ENCODE assay signal across 16 cellular contexts in the genomic region with DNA sequence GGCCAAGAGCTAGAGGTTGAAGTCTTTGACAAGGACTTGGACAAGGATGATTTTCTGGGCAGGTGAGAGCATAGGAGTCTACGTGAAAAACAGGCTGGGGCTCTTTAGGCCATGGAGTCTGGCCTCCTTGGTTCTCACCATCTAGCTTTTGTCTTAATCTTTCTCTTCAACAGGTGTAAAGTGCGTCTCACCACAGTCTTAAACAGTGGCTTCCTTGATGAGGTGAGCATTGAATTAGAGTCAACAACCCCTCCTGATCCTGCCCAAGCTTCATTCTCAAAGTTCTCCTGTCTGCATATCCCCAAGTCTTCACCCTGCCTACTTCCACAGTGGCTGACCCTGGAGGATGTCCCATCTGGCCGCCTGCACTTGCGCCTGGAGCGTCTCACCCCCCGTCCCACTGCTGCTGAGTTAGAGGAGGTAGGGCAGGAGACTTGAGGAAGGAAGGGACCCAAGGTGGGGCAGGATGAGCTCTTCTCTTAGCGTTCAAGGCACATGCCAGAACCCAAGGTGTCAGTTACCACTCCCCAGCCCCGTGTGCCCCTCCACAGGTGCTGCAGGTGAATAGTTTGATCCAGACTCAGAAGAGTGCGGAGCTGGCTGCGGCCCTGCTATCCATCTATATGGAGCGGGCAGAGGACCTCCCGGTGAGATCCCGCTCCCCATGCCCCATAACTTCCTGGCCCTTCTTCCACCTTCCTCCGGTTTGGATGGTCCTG. TPM values are rescaled to one million over a fixed set of nuclear protein-coding genes. Genes with fewer than 3 reads are reported as not detected.
DNase-seq lines count a peak whose midpoint lies in the region; ATAC-seq and TF ChIP-seq lines count a peak whose summit lies in the region.
"Had no signal": no experiment of that assay in that cellular context is flagged by ENCODE, and none has a peak within 500 bp of the region (broad histone marks: within the 10 kb centered on the region; RNA-seq: fewer than 3 reads in every experiment).

No MANE protein-coding gene starts in this region.

- DNase-seq in A673 (ENCODE audit: low spot score) (no peak), GM10266 (ENCODE audit: extremely low spot score) (no peak), NCI-H2171 (lab: John Stamatoyannopoulos, UW) (no peak), spleen (no peak)
- no peak for DNase-seq in CD8-positive, alpha-beta T cell
- no peak for DNase-seq in activated naive CD8-positive, alpha-beta T cell treated with anti-CD3 and anti-CD28 coated beads for 36 hours
- DNase-seq: activated naive CD4-positive, alpha-beta T cell treated with Interleukin-2 at 50 U/mL for 16 hours; BE2C; effector CD4-positive, alpha-beta T cell; left lung; NCI-H1417 treated with DMSO at 0.1 percent for 48 hours; NCI-H345; SHP77; stimulated activated CD4-positive, alpha-beta T cell treated with anti-CD3 and anti-CD28 coated beads, Interleukin-12 subunit alpha, Interleukin-12 subunit beta, amount 100 ng/mL, for 4 hours had no signal

- whole genome bisulfite sequencing in spleen, 5 donors = 89 to 91% (median 91%) methylated on average over 13 to 14 of the region's 14 CpGs

- no peak for TF ChIP-seq CTCF in A673 (conservative IDR thresholded peaks at IDR 0.05; ENCODE audit: low read depth, low read length)
- TF ChIP-seq CTCF in CD8-positive, alpha-beta T cell (IDR thresholded peaks at IDR 0.05) = no peak
- no peak for TF ChIP-seq CTCF in GM10266 (IDR thresholded peaks at IDR 0.05; ENCODE audit: control insufficient read depth, insufficient read depth, low read depth, missing control alignments)
- no peak for TF ChIP-seq CTCF in spleen (IDR thresholded peaks at IDR 0.05 in 8 of 11, conservative IDR thresholded peaks at IDR 0.05 in 3 of 11)

- no peak overlapping the region for H3K4me3 ChIP-seq in A673 (ENCODE audit: low read depth, low read length, poor library complexity, severe bottlenecking)
- H3K4me3 ChIP-seq in CD8-positive, alpha-beta T cell (ENCODE audit: low read depth, low read length) = no peak overlapping the region
- no peak overlapping the region for H3K4me3 ChIP-seq in spleen
- H3K4me3 ChIP-seq: cardiac muscle cell, left lung had no signal

- H3K27ac Mint-ChIP-seq in CD8-positive, alpha-beta T cell = peak overlapping the region; percentile 95
- peak overlapping the region; percentile 49 for H3K27ac Mint-ChIP-seq in activated naive CD8-positive, alpha-beta T cell treated with anti-CD3 and anti-CD28 coated beads for 36 hours
- H3K27ac Mint-ChIP-seq: progenitor cell of endocrine pancreas had no signal

- intact Hi-C loops in A673 (cut with micrococcal nuclease; ENCODE audit: unreplicated experiment) (no loop called here), spleen (cut with DNase I; ENCODE audit: low total_unique reads) (no loop called here)
- intact Hi-C loops in CD8-positive, alpha-beta T cell (cut with DNase I, micrococcal nuclease) = loop anchor here in 1 of 2 experiments (1.0 kb wide), 1 partner anchor 9 kb away; no protein-coding TSS in a partner anchor

- H3K9me3 ChIP-seq in A673 (ENCODE audit: low read depth, low read length, poor library complexity, severe bottlenecking) (no peaks in the 10 kb centered on the region), spleen (no peaks in the 10 kb centered on the region)
- H3K9me3 ChIP-seq in CD8-positive, alpha-beta T cell (ENCODE audit: low read length) = no peaks in the 10 kb centered on the region
- H3K9me3 ChIP-seq: BE2C, left lung had no signal

- CTCF ChIA-PET in A673 (lab: Charles Lee) = no interaction called here
- CTCF ChIA-PET in CD8-positive, alpha-beta T cell (lab: Charles Lee) = interaction anchor here (0.7 to 3.3 kb wide), 6 partner anchors 11 to 101 kb away, joined by 3 to 17 read pairs (median 5); partner anchors contain the start of genes ESYT1, MYL6 and SMARCC2

- peaks cover 60% of the 10 kb centered on the region for H3K4me1 Mint-ChIP-seq in CD8-positive, alpha-beta T cell (ENCODE audit: low read depth)
- peaks cover 46% of the 10 kb centered on the region for H3K4me1 Mint-ChIP-seq in activated naive CD8-positive, alpha-beta T cell treated with anti-CD3 and anti-CD28 coated beads for 36 hours

- POLR2A ChIA-PET in A673 (lab: Charles Lee; ENCODE audit: low non-redundant PET) = no interaction called here
- POLR2A ChIA-PET in CD8-positive, alpha-beta T cell (lab: Charles Lee) = interaction anchor here (0.6 to 5.1 kb wide), 13 partner anchors 9 to 310 kb away, joined by 3 to 35 read pairs (median 4); partner anchors contain the start of genes ESYT1, MYL6, RNF41 and ZC3H10

- peak overlapping the region; percentile 51 for H3K4me3 Mint-ChIP-seq in CD8-positive, alpha-beta T cell
- H3K4me3 Mint-ChIP-seq in activated naive CD8-positive, alpha-beta T cell treated with anti-CD3 and anti-CD28 coated beads for 36 hours = no peak overlapping the region

- TSS peak; percentile 28 for BruUV-seq in A673 (replicated peaks; lab: Mats Ljungman, UMichigan)

- H3K27ac ChIP-seq in A673 (ENCODE audit: low read depth, low read length, poor library complexity, severe bottlenecking) = no peak overlapping the region
- no peak overlapping the region for H3K27ac ChIP-seq in CD8-positive, alpha-beta T cell (ENCODE audit: low read depth, low read length)
- peak overlapping the region in 3 of 8 donors; percentile 7 to 40 (median 13) for H3K27ac ChIP-seq in spleen
- H3K27ac ChIP-seq: cardiac muscle cell, left lung had no signal

- no peaks in the 10 kb centered on the region for H3K27me3 Mint-ChIP-seq in CD8-positive, alpha-beta T cell (ENCODE audit: low read depth)
- H3K27me3 Mint-ChIP-seq in activated naive CD8-positive, alpha-beta T cell treated with anti-CD3 and anti-CD28 coated beads for 36 hours = no peaks in the 10 kb centered on the region
- H3K27me3 Mint-ChIP-seq: progenitor cell of endocrine pancreas had no signal

- H3K36me3 Mint-ChIP-seq in CD8-positive, alpha-beta T cell = peaks cover 86% of the 10 kb centered on the region
- peaks cover 78% of the 10 kb centered on the region for H3K36me3 Mint-ChIP-seq in activated naive CD8-positive, alpha-beta T cell treated with anti-CD3 and anti-CD28 coated beads for 36 hours

- H3K27me3 ChIP-seq in A673 (replicated peaks; ENCODE audit: insufficient read depth, low read depth, low read length, poor library complexity) (no peaks in the 10 kb centered on the region), spleen (replicated peaks in 1 of 7) (no peaks in the 10 kb centered on the region)
- H3K27me3 ChIP-seq in CD8-positive, alpha-beta T cell (ENCODE audit: insufficient read depth, low read length) = no peaks in the 10 kb centered on the region
- H3K27me3 ChIP-seq: BE2C, cardiac muscle cell, left lung had no signal

- H3K36me3 ChIP-seq in A673 (ENCODE audit: insufficient read depth, low read length, poor library complexity, severe bottlenecking) = peaks cover 78% of the 10 kb centered on the region
- H3K36me3 ChIP-seq in CD8-positive, alpha-beta T cell (ENCODE audit: insufficient read depth, low read length) = peaks cover 79% of the 10 kb centered on the region
- peaks cover 3 to 100% (median 96%) of the 10 kb centered on the region in 6 donors for H3K36me3 ChIP-seq in spleen

- ATAC-seq in CD8-positive, alpha-beta T cell = peak; percentile 63
- ATAC-seq: left lung had no signal

- no peaks in the 10 kb centered on the region for H3K9me3 Mint-ChIP-seq in CD8-positive, alpha-beta T cell
- H3K9me3 Mint-ChIP-seq in activated naive CD8-positive, alpha-beta T cell treated with anti-CD3 and anti-CD28 coated beads for 36 hours = no peaks in the 10 kb centered on the region

- no peaks in the 10 kb centered on the region for H3K4me1 ChIP-seq in A673 (ENCODE audit: insufficient read depth, low read length, poor library complexity, severe bottlenecking)
- H3K4me1 ChIP-seq in CD8-positive, alpha-beta T cell (ENCODE audit: insufficient read depth, low read length) = peaks cover 70% of the 10 kb centered on the region
- H3K4me1 ChIP-seq in spleen = peaks cover 4 to 28% (median 12%) of the 10 kb centered on the region in 6 donors
- H3K4me1 ChIP-seq: BE2C had no signal

- TF ChIP-seq POLR2A in spleen (IDR thresholded peaks at IDR 0.05) = no peak

RNA-seq across cellular contexts. Expression of gene ESYT1, which starts 9.9 kb away (rescaled TPM):
- total RNA-seq in A673 (2021) = 90.0 and 107 TPM in 2 replicates
- 10 to 100 TPM; 82.4 to 83.0 TPM for total RNA-seq in CD8-positive, alpha-beta T cell
- total RNA-seq in activated naive CD8-positive, alpha-beta T cell treated with anti-CD3 and anti-CD28 coated beads for 36 hours = 100 to 1,000 TPM; 153 to 155 TPM
- 100 to 1,000 TPM in 6 of 7 donors, 10 to 100 TPM in 1; 89.0 to 112 (median 107) TPM for total RNA-seq in spleen
- 10 to 100 TPM; 20.2 to 39.8 (median 33.2) TPM for polyA plus RNA-seq in spleen

RNA-seq across cellular contexts. Expression of gene MYL6B, which starts 14.4 kb away (rescaled TPM):
- total RNA-seq in A673 (2021) (180 and 181 TPM in 2 replicates), spleen (100 to 1,000 TPM in 1 of 7 donors, 10 to 100 TPM in 6; 17.1 to 101 (median 35.7) TPM)
- 1 to 10 TPM; 4.0 to 5.9 TPM for total RNA-seq in CD8-positive, alpha-beta T cell
- 10 to 100 TPM; 67.9 to 76.2 TPM for total RNA-seq in activated naive CD8-positive, alpha-beta T cell treated with anti-CD3 and anti-CD28 coated beads for 36 hours
- 10 to 100 TPM; 50.1 to 69.1 (median 57.0) TPM for polyA plus RNA-seq in spleen

RNA-seq across cellular contexts. Expression of gene ZC3H10, which starts 19.9 kb away (rescaled TPM):
- 11.8 and 14.4 TPM in 2 replicates for total RNA-seq in A673 (2021)
- 1 to 10 TPM; 9.0 TPM for total RNA-seq in CD8-positive, alpha-beta T cell
- total RNA-seq in activated naive CD8-positive, alpha-beta T cell treated with anti-CD3 and anti-CD28 coated beads for 36 hours = 1 to 10 TPM; 6.9 to 7.2 TPM
- total RNA-seq in spleen = 10 to 100 TPM in 4 of 7 donors, 1 to 10 TPM in 3; 7.4 to 13.6 (median 10.5) TPM
- polyA plus RNA-seq in spleen = 1 to 10 TPM; 1.5 to 4.0 (median 2.5) TPM

RNA-seq across cellular contexts. Expression of gene MYL6, which starts 20.1 kb away (rescaled TPM):
- 690 and 789 TPM in 2 replicates for total RNA-seq in A673 (2021)
- total RNA-seq in CD8-positive, alpha-beta T cell = 100 to 1,000 TPM; 580 to 582 TPM
- total RNA-seq in activated naive CD8-positive, alpha-beta T cell treated with anti-CD3 and anti-CD28 coated beads for 36 hours = 100 to 1,000 TPM; 751 to 777 TPM
- total RNA-seq in spleen = 1,000 to 10,000 TPM; 1,063 to 1,656 (median 1,218) TPM
- polyA plus RNA-seq in spleen = 1,000 to 10,000 TPM; 1,480 to 3,098 (median 2,131) TPM

RNA-seq across cellular contexts. Expression of gene RPL41, which starts 21.6 kb away (rescaled TPM):
- total RNA-seq in A673 (2021) (3,332 and 3,475 TPM in 2 replicates), spleen (1,000 to 10,000 TPM; 2,138 to 3,021 (median 2,534) TPM)
- 1,000 to 10,000 TPM; 5,791 to 5,914 TPM for total RNA-seq in CD8-positive, alpha-beta T cell
- total RNA-seq in activated naive CD8-positive, alpha-beta T cell treated with anti-CD3 and anti-CD28 coated beads for 36 hours = 1,000 to 10,000 TPM; 5,444 to 5,630 TPM
- 1,000 to 10,000 TPM; 7,053 to 9,352 (median 7,491) TPM for polyA plus RNA-seq in spleen
